ENCODE assay signal across 1 cellular context in genomic region chr21:31750843-31751242, GRCh38.
A peak's percentile ranks its signal among the peaks of the same experiment; 100 is the strongest.
TF ChIP-seq lines count a peak whose summit lies in the region.

No MANE protein-coding gene starts in this region.

TF ChIP-seq in K562, 482 proteins besides CTCF, POLR2A, EP300 and RAD21:
- TF ChIP-seq PRDM10 (IDR thresholded peaks at IDR 0.05; ENCODE audit: partially characterized antibody), result peak; percentile 7
- no peak for TF ChIP-seq FUS (optimal IDR thresholded peaks at IDR 0.05; ENCODE audit: low read depth, low read length)
- peak; percentile 5; the same call in 1 of the 2 replicates for TF ChIP-seq JUND (IDR thresholded peaks at IDR 0.05; ENCODE audit: borderline replicate concordance, low read depth, low read length)
- TF ChIP-seq JUND (tag; IDR thresholded peaks at IDR 0.05; ENCODE audit: borderline replicate concordance, low read depth, low read length), result no peak
- TF ChIP-seq FOSL1 (tag; conservative IDR thresholded peaks at IDR 0.05), result peak; percentile 56
- TF ChIP-seq, protein P1, sequence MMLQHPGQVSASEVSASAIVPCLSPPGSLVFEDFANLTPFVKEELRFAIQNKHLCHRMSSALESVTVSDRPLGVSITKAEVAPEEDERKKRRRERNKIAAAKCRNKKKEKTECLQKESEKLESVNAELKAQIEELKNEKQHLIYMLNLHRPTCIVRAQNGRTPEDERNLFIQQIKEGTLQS (IDR thresholded peaks at IDR 0.05), result peak; percentile 53; the same call in 1 of the 2 replicates
- TF ChIP-seq, protein P1 (CRISPR knock-in tag; conservative IDR thresholded peaks at IDR 0.05), result no peak
- TF ChIP-seq SAP30 (IDR thresholded peaks at IDR 0.05; ENCODE audit: borderline replicate concordance, insufficient read depth, low read depth, low read length, poor library complexity, severe bottlenecking), result no peak
- TF ChIP-seq ZBTB12 (CRISPR knock-in tag; IDR thresholded peaks at IDR 0.05), result no peak
- TF ChIP-seq ZC3H11A (IDR thresholded peaks at IDR 0.05; ENCODE audit: low read depth, low read length), result no peak
